In the genomic region with DNA sequence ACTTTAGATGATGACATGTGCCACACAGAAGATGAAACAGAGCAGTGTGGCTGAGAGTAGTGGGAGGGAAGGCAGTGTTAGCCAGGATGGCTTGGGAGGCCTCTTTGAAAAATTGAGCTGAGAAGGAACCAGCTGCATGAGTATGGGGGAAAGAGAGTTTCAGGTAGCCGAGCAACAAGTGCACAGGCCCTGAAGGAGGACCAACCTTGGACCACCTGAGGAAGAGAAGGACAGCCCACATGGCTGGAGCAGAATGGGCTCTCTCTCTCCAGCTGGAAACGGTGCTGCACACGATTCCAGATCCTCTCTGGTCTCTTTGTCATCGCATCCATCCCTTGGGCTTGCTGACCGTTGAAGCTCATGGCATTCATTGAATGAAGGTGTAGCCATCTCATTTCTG, we compare ENCODE assay signal across 30 cellular contexts.
"Had no signal": no experiment of that assay in that cellular context is flagged by ENCODE, and none has a peak within 500 bp of the region (broad histone marks: within the 10 kb centered on the region; RNA-seq: fewer than 3 reads in every experiment).

No MANE protein-coding gene starts in this region.

- H3K4me3 ChIP-seq: gastrocnemius medialis, neural progenitor cell, psoas muscle, sigmoid colon, suprapubic skin, tibial artery, upper lobe of right lung had no signal

- H3K9me3 Mint-ChIP-seq: central memory CD8-positive, alpha-beta T cell; stimulated activated effector memory CD8-positive, alpha-beta T cell treated with anti-CD3 and anti-CD28 coated beads, Interleukin-12 subunit alpha, Interleukin-12 subunit beta, amount 100 ng/mL, for 72 hours had no signal

- DNase-seq: activated CD4-positive, alpha-beta T cell treated with anti-CD3 and anti-CD28 coated beads for 4 hours; activated CD4-positive, alpha-beta T cell treated with anti-CD3 and anti-CD28 coated beads, Interleukin-2, amount 50 U/mL, for 4 hours; activated CD8-positive, alpha-beta memory T cell treated with anti-CD3 and anti-CD28 coated beads for 24 hours; activated effector memory CD4-positive, alpha-beta T cell treated with Interleukin-2 at 50 U/mL for 16 hours; activated naive CD4-positive, alpha-beta T cell treated with Interleukin-2 at 50 U/mL for 16 hours; anterior cingulate cortex; dermis blood vessel endothelial cell; effector CD4-positive, alpha-beta T cell; gastrocnemius medialis; hippocampal formation; left cardiac atrium; mammary epithelial cell; naive thymus-derived CD8-positive, alpha-beta T cell; occipital lobe; psoas muscle; sigmoid colon; small intestine; stimulated activated CD4-positive, alpha-beta T cell treated with anti-CD3 and anti-CD28 coated beads, Interleukin-4, amount 100 ng/mL, for 24 hours; tibial artery; upper lobe of right lung had no signal

- H3K4me3 Mint-ChIP-seq: activated naive CD8-positive, alpha-beta T cell; central memory CD8-positive, alpha-beta T cell; mesothelial cell of epicardium; naive thymus-derived CD8-positive, alpha-beta T cell; neural progenitor cell; stimulated activated effector memory CD8-positive, alpha-beta T cell treated with anti-CD3 and anti-CD28 coated beads, Interleukin-12 subunit alpha, Interleukin-12 subunit beta, amount 100 ng/mL, for 72 hours had no signal

- H3K27me3 ChIP-seq: gastrocnemius medialis, neural progenitor cell, sigmoid colon, suprapubic skin, tibial artery, upper lobe of right lung had no signal

- H2AFZ ChIP-seq: neural progenitor cell, parathyroid adenoma had no signal

- ATAC-seq: gastrocnemius medialis; left cardiac atrium; naive thymus-derived CD8-positive, alpha-beta T cell; psoas muscle; stimulated activated effector memory CD8-positive, alpha-beta T cell treated with anti-CD3 and anti-CD28 coated beads, Interleukin-12 subunit alpha, Interleukin-12 subunit beta, amount 100 ng/mL, for 72 hours; upper lobe of right lung had no signal

- FAIRE-seq: keratinocyte, small intestine, TTC549 had no signal

- H3K27ac Mint-ChIP-seq: activated naive CD8-positive, alpha-beta T cell; mesothelial cell of epicardium; neural progenitor cell; stimulated activated effector memory CD8-positive, alpha-beta T cell treated with anti-CD3 and anti-CD28 coated beads, Interleukin-12 subunit alpha, Interleukin-12 subunit beta, amount 100 ng/mL, for 72 hours had no signal

- H3K4me1 ChIP-seq: gastrocnemius medialis, neural progenitor cell, parathyroid adenoma, psoas muscle, sigmoid colon, tibial artery, upper lobe of right lung had no signal

- H3K9ac ChIP-seq: neural progenitor cell, parathyroid adenoma had no signal

- H3K36me3 Mint-ChIP-seq: activated naive CD8-positive, alpha-beta T cell; naive thymus-derived CD8-positive, alpha-beta T cell; stimulated activated effector memory CD8-positive, alpha-beta T cell treated with anti-CD3 and anti-CD28 coated beads, Interleukin-12 subunit alpha, Interleukin-12 subunit beta, amount 100 ng/mL, for 72 hours had no signal

- H3K4me1 Mint-ChIP-seq: central memory CD8-positive, alpha-beta T cell; mesothelial cell of epicardium; neural progenitor cell; stimulated activated effector memory CD8-positive, alpha-beta T cell treated with anti-CD3 and anti-CD28 coated beads, Interleukin-12 subunit alpha, Interleukin-12 subunit beta, amount 100 ng/mL, for 72 hours had no signal

- H3K27me3 Mint-ChIP-seq: activated naive CD8-positive, alpha-beta T cell; central memory CD8-positive, alpha-beta T cell; naive thymus-derived CD8-positive, alpha-beta T cell had no signal

- H3K36me3 ChIP-seq: gastrocnemius medialis, neural progenitor cell, sigmoid colon, suprapubic skin, tibial artery, upper lobe of right lung had no signal

- H3K9me3 ChIP-seq: gastrocnemius medialis, psoas muscle, sigmoid colon, suprapubic skin, tibial artery, upper lobe of right lung had no signal

- H3K27ac ChIP-seq: gastrocnemius medialis, neural progenitor cell, parathyroid adenoma, psoas muscle, sigmoid colon, suprapubic skin, tibial artery, upper lobe of right lung, VCaP had no signal

- H3K4me2 ChIP-seq: neural progenitor cell had no signal
